12 cellular contexts compared by ENCODE assay signal in the genomic region with DNA sequence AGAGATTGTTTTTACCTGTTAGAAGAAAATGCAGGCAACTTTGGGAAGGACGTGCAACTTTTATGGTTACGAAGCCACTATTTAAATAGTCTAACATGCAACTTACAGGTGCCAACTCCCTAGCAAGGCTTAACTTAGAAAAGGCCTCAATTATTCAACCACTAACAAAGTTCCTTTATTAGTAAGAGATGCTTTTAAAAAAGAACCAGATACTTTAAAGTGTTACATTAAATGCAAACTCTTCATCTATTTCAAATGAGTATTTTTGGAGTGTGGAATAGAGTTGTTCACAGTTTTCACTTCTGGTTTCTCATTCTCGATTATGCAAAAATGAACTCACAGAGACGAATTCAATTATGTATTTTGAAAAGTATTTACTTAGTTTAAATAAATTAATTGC. TPM values are rescaled to one million over a fixed set of nuclear protein-coding genes. Genes with fewer than 3 reads are reported as not detected.
DNase-seq lines count a peak whose midpoint lies in the region; ATAC-seq and TF ChIP-seq lines count a peak whose summit lies in the region.
"Had no signal": no experiment of that assay in that cellular context is flagged by ENCODE, and none has a peak within 500 bp of the region (broad histone marks: within the 10 kb centered on the region; RNA-seq: fewer than 3 reads in every experiment).

No MANE protein-coding gene starts in this region.

- no peak for TF ChIP-seq EP300 in tibial nerve (IDR thresholded peaks at IDR 0.05)

- H3K36me3 ChIP-seq in uterus, result no peaks in the 10 kb centered on the region
- H3K36me3 ChIP-seq in tibial nerve, result peaks cover 2 to 60% (median 16%) of the 10 kb centered on the region in 3 donors

- no peak for TF ChIP-seq POLR2A in uterus (IDR thresholded peaks at IDR 0.05)
- no peak for TF ChIP-seq POLR2A in tibial nerve (IDR thresholded peaks at IDR 0.05)

- 90 to 91% methylated on average over 4 of the region's 4 CpGs for WGBS in tibial nerve, 2 donors

- no peak overlapping the region for H3K27ac ChIP-seq in uterus
- no peak overlapping the region for H3K27ac ChIP-seq in tibial nerve

- TF ChIP-seq CTCF in GM13976 (IDR thresholded peaks at IDR 0.05; ENCODE audit: borderline replicate concordance, control extremely low read depth, extremely low read depth, insufficient read depth, missing control alignments) (no peak), uterus (IDR thresholded peaks at IDR 0.05) (no peak), tibial nerve (IDR thresholded peaks at IDR 0.05) (no peak)

- in situ Hi-C loops in GM13976 (cut with MboI; ENCODE audit: low sequenced_read_pairs, unreplicated experiment), result no loop called here

- H3K4me3 ChIP-seq in uterus (no peak overlapping the region), tibial nerve (no peak overlapping the region)

- ATAC-seq in GM19463 (IDR thresholded peaks at IDR 0.05; ENCODE audit: unreplicated experiment), result peak; percentile 80
- ATAC-seq in HG02884 (IDR thresholded peaks at IDR 0.05; ENCODE audit: unreplicated experiment), result peak; percentile 69
- peak; percentile 60 for ATAC-seq in HG03575 (IDR thresholded peaks at IDR 0.05; ENCODE audit: extremely low read depth, insufficient number of reproducible peaks, low FRiP score, unreplicated experiment)
- ATAC-seq: activated CD4-positive, CD25-positive, alpha-beta regulatory T cell treated with anti-CD3 and anti-CD28 coated beads, Interleukin-2, amount 50 U/mL, for 24 hours had no signal

- DNase-seq in GM13976 (ENCODE audit: low spot score) (peak; percentile 34), uterus (no peak), AML-193 (lab: John Stamatoyannopoulos, UW) (no peak), tibial nerve (ENCODE audit: low spot score in 2 of 2) (no peak), OCI-M2 (lab: John Stamatoyannopoulos, UW; ENCODE audit: unreplicated experiment) (no peak)
- DNase-seq: DND-41, GOT3, SIG-M5 had no signal

- H3K27me3 ChIP-seq in uterus (no peaks in the 10 kb centered on the region), tibial nerve (no peaks in the 10 kb centered on the region)

- intact Hi-C loops in uterus (cut with DNase I; ENCODE audit: low total_unique reads), result no loop called here

- no peaks in the 10 kb centered on the region for H3K9me3 ChIP-seq in uterus
- H3K9me3 ChIP-seq in tibial nerve, result no peaks in the 10 kb centered on the region

- no peaks in the 10 kb centered on the region for H3K4me1 ChIP-seq in uterus
- peaks cover 0 to under 1% (median 0%) of the 10 kb centered on the region in 4 donors for H3K4me1 ChIP-seq in tibial nerve

RNA-seq across cellular contexts. Expression of gene PELI1, which starts 51.7 kb away (rescaled TPM):
- total RNA-seq in uterus, result 10 to 100 TPM; 26.2 to 54.7 (median 37.4) TPM
- 10 to 100 TPM; 18.4 to 31.0 (median 24.6) TPM for total RNA-seq in tibial nerve
